Comparison of ENCODE assay signal across 2 cellular contexts in genomic region chr10:70410608-70411007, GRCh38.
TF ChIP-seq lines count a peak whose summit lies in the region.

No MANE protein-coding gene starts in this region.

TF ChIP-seq in HepG2, 621 proteins besides CTCF, POLR2A, EP300 and RAD21:
- TF ChIP-seq TCF7 (IDR thresholded peaks at IDR 0.05; ENCODE audit: low read depth) (no peak), ZNF18 (CRISPR knock-in tag; IDR thresholded peaks at IDR 0.05; ENCODE audit: insufficient replicate concordance) (no peak), BRF2 (CRISPR knock-in tag; IDR thresholded peaks at IDR 0.05) (no peak), RBFOX2 (IDR thresholded peaks at IDR 0.05; ENCODE audit: low read depth, low read length) (0 out of 2 replicates have a peak, but pooled peaks have one; percentile 12), ZNF276 (CRISPR knock-in tag; IDR thresholded peaks at IDR 0.05; ENCODE audit: low read depth) (no peak), GLI4 (CRISPR knock-in tag; IDR thresholded peaks at IDR 0.05; ENCODE audit: borderline replicate concordance) (no peak)

TF ChIP-seq in SK-N-SH, 30 proteins besides CTCF, POLR2A, EP300 and RAD21:
- TF ChIP-seq IRF3 (IDR thresholded peaks at IDR 0.05; ENCODE audit: low read depth, low read length) (no peak), FOXM1 (IDR thresholded peaks at IDR 0.05; ENCODE audit: low read depth) (no peak), RXRA (IDR thresholded peaks at IDR 0.05; ENCODE audit: borderline replicate concordance, low read depth) (no peak), NFIC (IDR thresholded peaks at IDR 0.05; ENCODE audit: borderline replicate concordance) (no peak), TCF12 (IDR thresholded peaks at IDR 0.05) (0 out of 2 replicates have a peak, but pooled peaks have one; percentile 16)
